9 cellular contexts compared by ENCODE assay signal in genomic region chr16:4511441-4512082, GRCh38. TPM values are rescaled to one million over a fixed set of nuclear protein-coding genes. Genes with fewer than 3 reads are reported as not detected.
DNase-seq lines count a peak whose midpoint lies in the region; ATAC-seq, FAIRE-seq and TF ChIP-seq lines count a peak whose summit lies in the region.
"Had no signal": no experiment of that assay in that cellular context is flagged by ENCODE, and none has a peak within 500 bp of the region (broad histone marks: within the 10 kb centered on the region; RNA-seq: fewer than 3 reads in every experiment).

No MANE protein-coding gene starts in this region.

- no peaks in the 10 kb centered on the region for H3K9me3 ChIP-seq in GM12878 (replicated peaks; ENCODE audit: control insufficient read depth, insufficient read depth, low read length)
- H3K9me3 ChIP-seq in stomach smooth muscle (ENCODE audit: control insufficient read depth in 2 of 2, low read length in 2 of 2): no peaks in the 10 kb centered on the region

- no peak overlapping the region for H3K27ac ChIP-seq in GM12878 (ENCODE audit: control insufficient read depth, insufficient read depth)
- H3K27ac ChIP-seq in stomach smooth muscle (ENCODE audit: low read length): peak overlapping the region; percentile 83

- no peak for TF ChIP-seq POLR2A in GM12878 (IDR thresholded peaks at IDR 0.05; ENCODE audit: low read depth, low read length)

- H3K4me3 ChIP-seq in GM12878 (no peak overlapping the region), stomach smooth muscle (ENCODE audit: low read length in 2 of 2) (no peak overlapping the region)

- no peaks in the 10 kb centered on the region; the same call in 1 of the 2 replicates for H3K79me2 ChIP-seq in GM12878 (ENCODE audit: control insufficient read depth, insufficient read depth, low read length)

- H4K20me1 ChIP-seq in GM12878 (ENCODE audit: control insufficient read depth, insufficient read depth): no peaks in the 10 kb centered on the region

- H3K9ac ChIP-seq in GM12878 (ENCODE audit: control insufficient read depth, insufficient read depth, low read length): no peak overlapping the region
- H3K9ac ChIP-seq in stomach smooth muscle (ENCODE audit: low read length in 2 of 2): peak overlapping the region in 1 of 2 donors; percentile 51

- peaks cover 24 to 53% of the 10 kb centered on the region in 2 experiments; a peak in 3 of 4 replicates for H3K36me3 ChIP-seq in GM12878 (ENCODE audit: control insufficient read depth in 2 of 2, insufficient read depth in 2 of 2, low read length in 1 of 2)
- H3K36me3 ChIP-seq in stomach smooth muscle (ENCODE audit: control insufficient read depth in 2 of 2, insufficient read depth in 2 of 2, low read length in 2 of 2): peaks cover 29 to 40% of the 10 kb centered on the region in 2 donors

- DNase-seq in stimulated activated CD4-positive, alpha-beta T cell treated with anti-CD3 and anti-CD28 coated beads, Interleukin-1b, Interleukin-23, amount 100 ng/mL, for 48 hours: peak; percentile 19
- DNase-seq in stimulated activated CD4-positive, alpha-beta T cell treated with anti-CD3 and anti-CD28 coated beads, Interleukin-4, amount 100 ng/mL, for 24 hours: no peak
- DNase-seq in NCI-H2196 (lab: John Stamatoyannopoulos, UW; ENCODE audit: unreplicated experiment) (peak; percentile 58), GM12878 (ENCODE audit: low read depth, low spot score) (no peak), iPS-NIHi7 (ENCODE audit: extremely low spot score) (peak; percentile 88)
- no peak for DNase-seq in stimulated activated naive CD4-positive, alpha-beta T cell treated with Interleukin-2 at 50 U/mL for 16 hours (lab: John Stamatoyannopoulos, UW)

- H2AFZ ChIP-seq in GM12878 (ENCODE audit: control insufficient read depth, low read depth, low read length): no peak overlapping the region

- FAIRE-seq in GM12878 (lab: Jason Lieb, UNC): no peak

- ATAC-seq in GM12878 (no peak), GM18873 (IDR thresholded peaks at IDR 0.05; ENCODE audit: low FRiP score, unreplicated experiment) (no peak)

- H3K4me1 ChIP-seq in GM12878 (ENCODE audit: control insufficient read depth, insufficient read depth, low read length) (peaks cover 24% of the 10 kb centered on the region), stomach smooth muscle (ENCODE audit: control insufficient read depth, insufficient read depth, low read length) (peaks cover 36% of the 10 kb centered on the region)

- SMC1A ChIA-PET in GM12878 (lab: Charles Lee; ENCODE audit: uncharacterized antibody, unreplicated experiment): interaction anchor here (2.1 kb wide), 1 partner anchor 11 kb away, joined by 6 read pairs; no protein-coding TSS in a partner anchor

- TF ChIP-seq EP300 in GM12878 (IDR thresholded peaks at IDR 0.05; ENCODE audit: borderline replicate concordance in 1 of 2, control insufficient read depth in 1 of 2, low read depth in 2 of 2, low read length in 2 of 2): no peak

- TSS peak; percentile 51 for BruUV-seq in GM12878 (replicated peaks; lab: Mats Ljungman, UMichigan)

- peak; percentile 21 to 37 (median 23); a peak in 3 of 6 replicates for TF ChIP-seq CTCF in GM12878 (IDR thresholded peaks at IDR 0.05 in 2 of 3, conservative IDR thresholded peaks at IDR 0.05 in 1 of 3; ENCODE audit: control insufficient read depth in 2 of 3, extremely low read depth in 1 of 3, insufficient read depth in 1 of 3, low read depth in 3 of 3, low read length in 3 of 3)

- no peak overlapping the region for H3K4me2 ChIP-seq in GM12878 (ENCODE audit: control insufficient read depth, insufficient read depth)

- CTCF ChIA-PET in GM12878 (lab: Yijun Ruan, JAX): no interaction called here

- in situ Hi-C loops in GM12878 (cut with MboI): loop anchor here (10.0 kb wide), 1 partner anchor 443 kb away; the partner anchor contains the start of gene SEC14L5

- RAD21 ChIA-PET in GM12878 (lab: Charles Lee; ENCODE audit: unreplicated experiment): no interaction called here

- H3K27me3 ChIP-seq in GM12878 (replicated peaks in 1 of 2; ENCODE audit: control insufficient read depth in 2 of 2, insufficient read depth in 2 of 2, low read length in 1 of 2): no peaks in the 10 kb centered on the region
- H3K27me3 ChIP-seq in stomach smooth muscle (ENCODE audit: control insufficient read depth in 1 of 2, insufficient read depth in 2 of 2, low read length in 2 of 2): no peaks in the 10 kb centered on the region

- POLR2A ChIA-PET in GM12878 (lab: Charles Lee): no interaction called here

- TF ChIP-seq RAD21 in GM12878 (IDR thresholded peaks at IDR 0.05; ENCODE audit: insufficient read depth, low read depth, low read length): no peak

- intact Hi-C loops in GM12878 (cut with micrococcal nuclease; ENCODE audit: unreplicated experiment): loop anchor here (10.0 kb wide), 2 partner anchors 103 to 443 kb away; partner anchors contain the start of genes SEC14L5 and UBALD1

- 96% methylated on average over 9 of the region's 9 CpGs for WGBS in GM12878 (ENCODE audit: insufficient coverage, insufficient replicate concordance, low lambda C conversion rate, missing lambda C conversion rate)

RNA-seq across cellular contexts. Expression of gene CDIP1, which starts 27.0 kb away (rescaled TPM):
- 11.0 and 13.8 TPM in 2 replicates for total RNA-seq in GM12878 (2013; cell fraction: nucleolus; rRNA removed)
- total RNA-seq in GM12878 (2014; rRNA removed) (14.2 and 15.6 TPM in 2 replicates), GM12878 (2014; rRNA removed; fragmentation: Illumina TruSeq; extraction: Trizol) (7.6 and 9.1 TPM in 2 replicates), GM12878 (2021) (27.8 and 28.2 TPM in 2 replicates)
- polyA plus RNA-seq in GM12878 (2011; ENCODE audit: low read depth): 7.1 TPM
- polyA plus RNA-seq in GM12878 (2011; rRNA removed) (3.1 and 11.0 TPM in 2 replicates), GM12878 (2014; fragmentation: Illumina TruSeq; extraction: Trizol) (10.3 and 17.5 TPM in 2 replicates), GM12878 (2014; fragmentation: Nextera tagmentation; extraction: Ambion mirVana) (1 to 10 TPM; 6.1 to 7.2 TPM), GM12878 (2014; rRNA removed) (11.5 and 12.0 TPM in 2 replicates), GM12878 (2016; fragmentation: Nextera tagmentation; extraction: Ambion mirVana) (10 to 100 TPM; 29.4 to 32.4 TPM)
- polyA plus RNA-seq in GM12878 (2011; cell fraction: cytosol; rRNA removed): 10.3 and 14.9 TPM in 2 replicates
- polyA plus RNA-seq in GM12878 (2011; cell fraction: nucleus; rRNA removed): 16.2 and 17.7 TPM in 2 replicates
- polyA plus RNA-seq in GM12878 (2012): 15.1 and 15.2 TPM in 2 replicates
- polyA minus RNA-seq in GM12878 (2011; rRNA and poly(A)+ RNA removed): 8.3 and 8.5 TPM in 2 replicates
- 8.6 TPM in 2 replicates for polyA minus RNA-seq in GM12878 (2011; cell fraction: cytosol; rRNA and poly(A)+ RNA removed)
- polyA minus RNA-seq in GM12878 (2011; cell fraction: nucleus; rRNA and poly(A)+ RNA removed): 5.6 and 6.6 TPM in 2 replicates

RNA-seq across cellular contexts. Expression of gene HMOX2, which starts 35.4 kb away (rescaled TPM):
- total RNA-seq in GM12878 (2013; cell fraction: nucleolus; rRNA removed): 23.0 and 24.2 TPM in 2 replicates
- total RNA-seq in GM12878 (2014; rRNA removed): 58.9 and 61.9 TPM in 2 replicates
- total RNA-seq in GM12878 (2014; rRNA removed; fragmentation: Illumina TruSeq; extraction: Trizol): 47.7 and 51.2 TPM in 2 replicates
- 53.3 and 56.2 TPM in 2 replicates for total RNA-seq in GM12878 (2021)
- polyA plus RNA-seq in GM12878 (2011; ENCODE audit: low read depth): 19.3 TPM
- polyA plus RNA-seq in GM12878 (2011; rRNA removed): 50.4 and 56.7 TPM in 2 replicates
- polyA plus RNA-seq in GM12878 (2011; cell fraction: cytosol; rRNA removed): 66.7 and 89.0 TPM in 2 replicates
- 39.7 and 44.0 TPM in 2 replicates for polyA plus RNA-seq in GM12878 (2011; cell fraction: nucleus; rRNA removed)
- 29.2 and 32.3 TPM in 2 replicates for polyA plus RNA-seq in GM12878 (2012)
- 47.8 and 61.5 TPM in 2 replicates for polyA plus RNA-seq in GM12878 (2014; fragmentation: Illumina TruSeq; extraction: Trizol)
- 10 to 100 TPM; 26.4 to 37.7 TPM for polyA plus RNA-seq in GM12878 (2014; fragmentation: Nextera tagmentation; extraction: Ambion mirVana)
- 70.6 and 70.8 TPM in 2 replicates for polyA plus RNA-seq in GM12878 (2014; rRNA removed)
- polyA plus RNA-seq in GM12878 (2016; fragmentation: Nextera tagmentation; extraction: Ambion mirVana): 100 to 1,000 TPM in 1 of 2 experiments, 10 to 100 TPM in 1; 85.7 to 111 TPM
- polyA minus RNA-seq in GM12878 (2011; rRNA and poly(A)+ RNA removed): 53.3 and 62.8 TPM in 2 replicates
- 14.0 and 16.1 TPM in 2 replicates for polyA minus RNA-seq in GM12878 (2011; cell fraction: cytosol; rRNA and poly(A)+ RNA removed)
- 10.4 and 24.4 TPM in 2 replicates for polyA minus RNA-seq in GM12878 (2011; cell fraction: nucleus; rRNA and poly(A)+ RNA removed)

RNA-seq across cellular contexts. Expression of gene NMRAL1, which starts 37.1 kb away (rescaled TPM):
- total RNA-seq in GM12878 (2013; cell fraction: nucleolus; rRNA removed): 33.4 and 44.6 TPM in 2 replicates
- total RNA-seq in GM12878 (2014; rRNA removed): 69.7 and 74.8 TPM in 2 replicates
- 41.6 and 52.5 TPM in 2 replicates for total RNA-seq in GM12878 (2014; rRNA removed; fragmentation: Illumina TruSeq; extraction: Trizol)
- 66.0 and 72.4 TPM in 2 replicates for total RNA-seq in GM12878 (2021)
- polyA plus RNA-seq in GM12878 (2011; ENCODE audit: low read depth): 30.3 TPM
- 19.9 and 33.7 TPM in 2 replicates for polyA plus RNA-seq in GM12878 (2011; rRNA removed)
- 84.5 and 92.5 TPM in 2 replicates for polyA plus RNA-seq in GM12878 (2011; cell fraction: cytosol; rRNA removed)
- polyA plus RNA-seq in GM12878 (2011; cell fraction: nucleus; rRNA removed): 54.1 and 72.8 TPM in 2 replicates
- polyA plus RNA-seq in GM12878 (2012): 39.9 and 42.7 TPM in 2 replicates
- polyA plus RNA-seq in GM12878 (2014; fragmentation: Illumina TruSeq; extraction: Trizol): 14.9 and 36.5 TPM in 2 replicates
- 10 to 100 TPM in 1 of 2 experiments, 1 to 10 TPM in 1; 4.8 to 11.2 TPM for polyA plus RNA-seq in GM12878 (2014; fragmentation: Nextera tagmentation; extraction: Ambion mirVana)
- 74.2 and 74.4 TPM in 2 replicates for polyA plus RNA-seq in GM12878 (2014; rRNA removed)
- 100 to 1,000 TPM in 1 of 2 experiments, 10 to 100 TPM in 1; 84.1 to 102 TPM for polyA plus RNA-seq in GM12878 (2016; fragmentation: Nextera tagmentation; extraction: Ambion mirVana)
- polyA minus RNA-seq in GM12878 (2011; rRNA and poly(A)+ RNA removed): 32.2 and 58.4 TPM in 2 replicates
- 16.3 and 19.1 TPM in 2 replicates for polyA minus RNA-seq in GM12878 (2011; cell fraction: cytosol; rRNA and poly(A)+ RNA removed)
- 9.1 and 22.4 TPM in 2 replicates for polyA minus RNA-seq in GM12878 (2011; cell fraction: nucleus; rRNA and poly(A)+ RNA removed)

RNA-seq across cellular contexts. Expression of gene C16orf96, which starts 44.6 kb away (rescaled TPM):
- total RNA-seq in GM12878 (2013; cell fraction: nucleolus; rRNA removed): 0.22 and 0.35 TPM in 2 replicates
- total RNA-seq in GM12878 (2014; rRNA removed): not detected in 2 replicates
- total RNA-seq in GM12878 (2014; rRNA removed; fragmentation: Illumina TruSeq; extraction: Trizol): not detected in 2 replicates
- 0.05 and 0.08 TPM in 2 replicates for total RNA-seq in GM12878 (2021)
- not detected for polyA plus RNA-seq in GM12878 (2011; ENCODE audit: low read depth)
- 0.01 TPM in 1 of 2 replicates, not detected in the other for polyA plus RNA-seq in GM12878 (2011; rRNA removed)
- 0.01 TPM in 1 of 2 replicates, not detected in the other for polyA plus RNA-seq in GM12878 (2011; cell fraction: cytosol; rRNA removed)
- polyA plus RNA-seq in GM12878 (2011; cell fraction: nucleus; rRNA removed): 0.04 TPM in 2 replicates
- polyA plus RNA-seq in GM12878 (2012): 0.06 TPM in 1 of 2 replicates, not detected in the other
- 0.01 TPM in 1 of 2 replicates, not detected in the other for polyA plus RNA-seq in GM12878 (2014; fragmentation: Illumina TruSeq; extraction: Trizol)
- not detected for polyA plus RNA-seq in GM12878 (2014; fragmentation: Nextera tagmentation; extraction: Ambion mirVana)
- polyA plus RNA-seq in GM12878 (2014; rRNA removed): 0.04 TPM in 1 of 2 replicates, not detected in the other
- polyA plus RNA-seq in GM12878 (2016; fragmentation: Nextera tagmentation; extraction: Ambion mirVana): not detected
- polyA minus RNA-seq in GM12878 (2011; rRNA and poly(A)+ RNA removed): 0.15 TPM in 1 of 2 replicates, not detected in the other
- not detected in 2 replicates for polyA minus RNA-seq in GM12878 (2011; cell fraction: cytosol; rRNA and poly(A)+ RNA removed)
- not detected in 2 replicates for polyA minus RNA-seq in GM12878 (2011; cell fraction: nucleus; rRNA and poly(A)+ RNA removed)
- total RNA-seq: dermis microvascular lymphatic vessel endothelial cell had no signal

Comparison
In these comparisons a context has a peak if more than half of its experiments do, and no peak if none do; other contexts are left out.
1. DNase-seq: peak in stimulated activated CD4-positive, alpha-beta T cell treated with anti-CD3 and anti-CD28 coated beads, Interleukin-1b, Interleukin-23, amount 100 ng/mL, for 48 hours (single experiment), NCI-H2196 (single experiment) and iPS-NIHi7 (single experiment); none in stimulated activated CD4-positive, alpha-beta T cell treated with anti-CD3 and anti-CD28 coated beads, Interleukin-4, amount 100 ng/mL, for 24 hours (single experiment), GM12878 (single experiment) and stimulated activated naive CD4-positive, alpha-beta T cell treated with Interleukin-2 at 50 U/mL for 16 hours (single experiment).